ENCODE assay signal across 8 cellular contexts in genomic region chr2:121076885-121077549, GRCh38.
DNase-seq lines count a peak whose midpoint lies in the region; ATAC-seq and TF ChIP-seq lines count a peak whose summit lies in the region.

No MANE protein-coding gene starts in this region.

- in situ Hi-C loops in astrocyte of the cerebellum (cut with HindIII; ENCODE audit: low sequenced_read_pairs), result no loop called here

- DNase-seq in AG08396 (ENCODE audit: low spot score), result peak; percentile 73
- DNase-seq in KG1 (lab: John Stamatoyannopoulos, UW), result peak; percentile 33
- DNase-seq in T-helper 2 cell, result peak in 4 of 5 experiments; percentile 33 to 53 (median 44)
- no peak for DNase-seq in astrocyte of the cerebellum (ENCODE audit: low read depth)
- DNase-seq in islet precursor cell, result peak; percentile 87
- peak; percentile 4 to 58 (median 18) for DNase-seq in stimulated activated CD4-positive, alpha-beta T cell treated with anti-CD3 and anti-CD28 coated beads, TNF-alpha, amount 100 ng/mL, for 1 hour (ENCODE audit: low read depth in 3 of 3, low spot score in 1 of 3)
- DNase-seq in DMS114 treated with DMSO at 0.1 percent for 48 hours (lab: John Stamatoyannopoulos, UW; ENCODE audit: unreplicated experiment), result no peak

- peak; percentile 88 for TF ChIP-seq CTCF in astrocyte of the cerebellum (IDR thresholded peaks at IDR 0.05; ENCODE audit: low read depth, low read length, missing control alignments)

- no peak overlapping the region for H3K4me3 ChIP-seq in astrocyte of the cerebellum (ENCODE audit: low read depth, low read length)

- ATAC-seq in GM19023 (IDR thresholded peaks at IDR 0.05; ENCODE audit: unreplicated experiment), result peak; percentile 58

Comparison
In these comparisons a context has a peak if more than half of its experiments do, and no peak if none do; other contexts are left out.
1. DNase-seq: peak in AG08396 (single experiment), KG1 (single experiment), T-helper 2 cell (4 of 5), islet precursor cell (single experiment) and stimulated activated CD4-positive, alpha-beta T cell treated with anti-CD3 and anti-CD28 coated beads, TNF-alpha, amount 100 ng/mL, for 1 hour (3 of 3); none in astrocyte of the cerebellum (single experiment) and DMS114 treated with DMSO at 0.1 percent for 48 hours (single experiment).